Comparison of ENCODE assay signal across 8 cellular contexts in the genomic region with DNA sequence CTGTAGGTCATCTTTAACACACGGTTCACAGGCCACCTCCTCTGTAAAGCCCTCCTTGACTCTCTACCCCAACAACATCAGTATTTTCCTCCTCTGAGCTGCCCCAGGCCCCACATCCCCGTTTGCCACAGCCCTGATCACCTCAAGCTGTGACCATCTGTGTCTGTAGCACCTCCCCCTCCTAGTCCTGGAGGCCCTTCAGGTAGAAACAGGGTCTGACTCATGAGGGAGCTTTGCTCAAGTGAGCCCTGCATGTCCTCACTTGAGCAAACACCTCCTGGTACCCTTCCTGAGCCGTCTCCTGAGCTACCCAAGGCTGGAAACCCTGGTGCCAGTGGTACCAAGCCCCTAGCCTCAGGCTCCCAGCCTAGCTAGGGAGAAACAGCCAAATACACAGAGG. TPM values are rescaled to one million over a fixed set of nuclear protein-coding genes. Genes with fewer than 3 reads are reported as not detected.
"Had no signal": no experiment of that assay in that cellular context is flagged by ENCODE, and none has a peak within 500 bp of the region (broad histone marks: within the 10 kb centered on the region; RNA-seq: fewer than 3 reads in every experiment).

No MANE protein-coding gene starts in this region.

RNA-seq across cellular contexts. Expression of a gene that starts 24.1 kb away (rescaled TPM):
- total RNA-seq: LHCN-M2, NCI-H460, OCI-LY7, RPMI7951 had no signal

RNA-seq across cellular contexts. Expression of a gene that starts 37.1 kb away (rescaled TPM):
- total RNA-seq: LHCN-M2, MCF 10A, NCI-H460, OCI-LY7, PC-9, Right ventricle myocardium superior, RPMI7951, SJSA1 had no signal
